ENCODE assay signal across 15 cellular contexts in genomic region chr6:11869656-11870340, GRCh38.
A peak's percentile ranks its signal among the peaks of the same experiment; 100 is the strongest.
DNase-seq lines count a peak whose midpoint lies in the region; TF ChIP-seq lines count a peak whose summit lies in the region.
"Had no signal": no experiment of that assay in that cellular context is flagged by ENCODE, and none has a peak within 500 bp of the region (broad histone marks: within the 10 kb centered on the region; RNA-seq: fewer than 3 reads in every experiment).

No MANE protein-coding gene starts in this region.

- CTCF ChIA-PET in CD8-positive, alpha-beta memory T cell (lab: Charles Lee), result no interaction called here

- H3F3A ChIP-seq in smooth muscle cell (ENCODE audit: low read depth), result no peaks in the 10 kb centered on the region

- no peaks in the 10 kb centered on the region for H3K27me3 ChIP-seq in CD8-positive, alpha-beta memory T cell (ENCODE audit: insufficient read depth, low read length, poor library complexity, severe bottlenecking)
- no peaks in the 10 kb centered on the region for H3K27me3 ChIP-seq in smooth muscle cell (ENCODE audit: low read depth)
- H3K27me3 ChIP-seq: BE2C, testis had no signal

- no peaks in the 10 kb centered on the region for H3K36me3 ChIP-seq in CD8-positive, alpha-beta memory T cell (ENCODE audit: insufficient read depth, low read length)
- no peaks in the 10 kb centered on the region for H3K36me3 ChIP-seq in smooth muscle cell (ENCODE audit: low read depth)
- H3K36me3 ChIP-seq: BE2C, WERI-Rb-1 had no signal

- H3K27ac Mint-ChIP-seq in CD8-positive, alpha-beta memory T cell, result no peak overlapping the region
- H3K27ac Mint-ChIP-seq: memory B cell had no signal

- no peak overlapping the region for H2AFZ ChIP-seq in smooth muscle cell (ENCODE audit: low read depth)

- H3K27me3 Mint-ChIP-seq in CD8-positive, alpha-beta memory T cell, result peaks cover 10 to 19% of the 10 kb centered on the region in 2 donors

- H3K9me3 ChIP-seq in CD8-positive, alpha-beta memory T cell (ENCODE audit: low read length), result no peaks in the 10 kb centered on the region
- H3K9me3 ChIP-seq in smooth muscle cell (replicated peaks; ENCODE audit: low read depth), result no peaks in the 10 kb centered on the region
- H3K9me3 ChIP-seq: BE2C, testis had no signal

- POLR2A ChIA-PET in CD8-positive, alpha-beta memory T cell (lab: Charles Lee), result no interaction called here

- no peak overlapping the region for H3K27ac ChIP-seq in CD8-positive, alpha-beta memory T cell (ENCODE audit: low read depth, low read length)
- H3K27ac ChIP-seq in smooth muscle cell (ENCODE audit: low read depth), result no peak overlapping the region
- H3K27ac ChIP-seq: testis, WERI-Rb-1 had no signal

- TF ChIP-seq CTCF in cardiac fibroblast (IDR thresholded peaks at IDR 0.05; ENCODE audit: low read depth, low read length) (no peak), smooth muscle cell (IDR thresholded peaks at IDR 0.05; ENCODE audit: borderline replicate concordance, insufficient read depth, poor library complexity, severe bottlenecking) (no peak)

- peaks cover 0 to 9% (median 0%) of the 10 kb centered on the region in 3 donors for H3K36me3 Mint-ChIP-seq in CD8-positive, alpha-beta memory T cell

- no peaks in the 10 kb centered on the region for H3K4me1 ChIP-seq in CD8-positive, alpha-beta memory T cell (ENCODE audit: insufficient read depth, low read length)
- H3K4me1 ChIP-seq in smooth muscle cell (ENCODE audit: low read depth), result no peaks in the 10 kb centered on the region
- H3K4me1 ChIP-seq: BE2C, testis had no signal

- H3K4me3 Mint-ChIP-seq in CD8-positive, alpha-beta memory T cell, result no peak overlapping the region
- H3K4me3 Mint-ChIP-seq: memory B cell had no signal

- H3K9ac ChIP-seq in smooth muscle cell (ENCODE audit: low read depth), result no peak overlapping the region

- WGBS in smooth muscle cell (ENCODE audit: low lambda C conversion rate), result 82% methylated on average over 8 of the region's 8 CpGs

- no peaks in the 10 kb centered on the region for H4K20me1 ChIP-seq in smooth muscle cell (ENCODE audit: low read depth)

- no peaks in the 10 kb centered on the region for H3K4me1 Mint-ChIP-seq in CD8-positive, alpha-beta memory T cell

- H3K9me3 Mint-ChIP-seq in CD8-positive, alpha-beta memory T cell, result peaks cover 0 to 1% (median 0%) of the 10 kb centered on the region in 5 donors

- no peak overlapping the region for H3K4me2 ChIP-seq in smooth muscle cell

- peak; percentile 58 for DNase-seq in A172 (ENCODE audit: low spot score)
- peak; percentile 47 for DNase-seq in HS-27A (ENCODE audit: low read depth)
- peak; percentile 22 to 91 for DNase-seq in cardiac fibroblast (ENCODE audit: low read depth in 2 of 2)
- DNase-seq in kidney tubule cell (ENCODE audit: low spot score), result peak; percentile 61
- DNase-seq in CD8-positive, alpha-beta memory T cell, result no peak
- DNase-seq in ecto neural progenitor cell (ENCODE audit: low spot score), result no peak
- no peak for DNase-seq in NCI-H2107 (lab: John Stamatoyannopoulos, UW)
- DNase-seq in smooth muscle cell (lab: John Stamatoyannopoulos, UW; ENCODE audit: unreplicated experiment), result no peak
- DNase-seq: activated T-cell treated with anti-CD3 and anti-CD28 coated beads, Interleukin-2, amount 50 U/mL, for 1 hour; BE2C; foreskin melanocyte; RPMI8226; testis; WERI-Rb-1 had no signal

- no peaks in the 10 kb centered on the region for H3K79me2 ChIP-seq in smooth muscle cell (ENCODE audit: low read depth)

- H3K4me3 ChIP-seq in cardiac fibroblast (replicated peaks in 1 of 2; ENCODE audit: low read depth in 2 of 2, low read length in 2 of 2), result no peak overlapping the region
- no peak overlapping the region for H3K4me3 ChIP-seq in CD8-positive, alpha-beta memory T cell (ENCODE audit: low read length)
- H3K4me3 ChIP-seq in smooth muscle cell, result no peak overlapping the region
- H3K4me3 ChIP-seq: testis had no signal

Comparison
In these comparisons a context has a peak if more than half of its experiments do, and no peak if none do; other contexts are left out.
1. DNase-seq: peak in A172 (single experiment), HS-27A (single experiment), cardiac fibroblast (2 of 2) and kidney tubule cell (single experiment); none in CD8-positive, alpha-beta memory T cell (0 of 5), ecto neural progenitor cell (single experiment), NCI-H2107 (single experiment) and smooth muscle cell (single experiment).